ENCODE assay signal across 22 cellular contexts in genomic region chr5:146724975-146725374, GRCh38.
"Had no signal": no experiment of that assay in that cellular context is flagged by ENCODE, and none has a peak within 500 bp of the region (broad histone marks: within the 10 kb centered on the region; RNA-seq: fewer than 3 reads in every experiment).

No MANE protein-coding gene starts in this region.

- DNase-seq: activated CD4-positive, alpha-beta T cell treated with anti-CD3 and anti-CD28 coated beads, Interleukin-2, amount 10 ng/mL, durations not matched to agents 7 days and 5 days; activated CD4-positive, CD25-positive, alpha-beta regulatory T cell treated with anti-CD3 and anti-CD28 coated beads, Interleukin-2, amount 50 U/mL, for 72 hours; activated CD8-positive, alpha-beta T cell treated with anti-CD3 and anti-CD28 coated beads, Interleukin-2, amount 10 ng/mL, durations not matched to agents 7 days and 5 days; activated gamma-delta T cell; activated naive CD4-positive, alpha-beta T cell treated with anti-CD3 and anti-CD28 coated beads, Interleukin-2, amount 50 U/mL, for 16 hours; activated naive CD8-positive, alpha-beta T cell treated with anti-CD3 and anti-CD28 coated beads, Interleukin-2, amount 50 U/mL, for 24 hours; aorta; dermis blood vessel endothelial cell; effector memory CD4-positive, alpha-beta T cell; heart left ventricle; natural killer cell; ovary; spleen; stimulated activated CD4-positive, alpha-beta T cell treated with anti-CD3 and anti-CD28 coated beads, Interleukin-4, amount 100 ng/mL, for 1 hour; stimulated activated naive CD4-positive, alpha-beta T cell; T-helper 1 cell; upper lobe of left lung; WERI-Rb-1 had no signal

- H3K4me1 ChIP-seq: gastroesophageal sphincter, heart left ventricle, prostate gland, spleen, upper lobe of left lung had no signal

- H3K36me3 ChIP-seq: gastroesophageal sphincter, heart left ventricle, neutrophil, ovary, prostate gland, spleen, upper lobe of left lung, WERI-Rb-1 had no signal

- H3K4me3 ChIP-seq: gastroesophageal sphincter, heart left ventricle, lung, ovary, prostate gland, spleen, upper lobe of left lung had no signal

- H3K27ac ChIP-seq: gastroesophageal sphincter, heart left ventricle, neutrophil, ovary, prostate gland, spleen, upper lobe of left lung, WERI-Rb-1 had no signal

- H3K9me3 ChIP-seq: neutrophil, ovary, prostate gland had no signal

- H3K27me3 ChIP-seq: gastroesophageal sphincter, heart left ventricle, neutrophil, ovary, spleen, upper lobe of left lung had no signal

- ATAC-seq: activated CD8-positive, alpha-beta T cell treated with anti-CD3 and anti-CD28 coated beads, Interleukin-2, amount 10 ng/mL, durations not matched to agents 7 days and 5 days; activated naive CD8-positive, alpha-beta T cell treated with anti-CD3 and anti-CD28 coated beads, Interleukin-2, amount 50 U/mL, for 24 hours; gastroesophageal sphincter; heart left ventricle; natural killer cell had no signal
